11 cellular contexts compared by ENCODE assay signal in the genomic region with DNA sequence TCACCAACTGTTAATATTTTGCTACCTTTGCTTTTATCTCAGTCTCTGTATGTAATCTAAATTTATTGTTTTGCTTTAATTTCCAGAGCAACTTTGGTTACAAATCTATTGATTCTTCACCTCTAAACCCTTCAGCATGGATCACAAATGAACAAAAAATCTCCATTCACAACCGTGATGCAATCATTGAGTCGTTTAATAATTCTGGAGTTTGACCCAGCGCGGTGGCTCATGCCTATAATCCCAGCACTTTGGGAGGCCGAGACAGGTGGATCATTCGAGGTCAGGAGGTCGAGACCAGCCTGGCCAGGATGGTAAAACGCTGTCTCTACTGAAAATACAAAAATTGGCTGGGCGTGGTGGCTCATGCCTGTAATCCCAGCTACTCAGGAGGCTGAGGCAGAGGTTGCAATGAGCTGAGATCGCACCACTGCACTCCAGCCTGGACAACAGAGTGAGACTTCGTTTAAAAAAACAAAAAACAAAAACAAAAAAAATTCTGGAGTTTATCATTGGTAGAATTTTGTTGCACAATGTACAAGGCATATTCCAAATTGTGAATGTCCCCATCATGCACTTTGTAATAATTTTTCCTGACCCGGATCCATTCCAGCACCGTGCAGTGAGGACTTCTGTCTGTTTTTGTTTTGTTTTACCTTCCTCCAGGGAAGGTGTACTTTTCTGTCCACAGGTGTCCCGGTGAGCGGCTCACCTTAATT. TPM values are rescaled to one million over a fixed set of nuclear protein-coding genes. Genes with fewer than 3 reads are reported as not detected.
A peak's percentile ranks its signal among the peaks of the same experiment; 100 is the strongest.
DNase-seq lines count a peak whose midpoint lies in the region; ATAC-seq, FAIRE-seq and TF ChIP-seq lines count a peak whose summit lies in the region.
"Had no signal": no experiment of that assay in that cellular context is flagged by ENCODE, and none has a peak within 500 bp of the region (broad histone marks: within the 10 kb centered on the region; RNA-seq: fewer than 3 reads in every experiment).

No MANE protein-coding gene starts in this region.

- no peak overlapping the region for H3K4ac ChIP-seq in H1 (replicated peaks; ENCODE audit: insufficient read length, low read depth, low read length)

- H3K4me3 Mint-ChIP-seq in nephron: peak overlapping the region in 2 of 3 experiments; percentile 11 to 48

- no peak overlapping the region for H3K23ac ChIP-seq in H1 (ENCODE audit: insufficient read length)

- H3K18ac ChIP-seq in H1 (ENCODE audit: extremely low read depth, low read length): no peak overlapping the region; the same call in 1 of the 2 replicates

- H3K79me2 ChIP-seq in H1 (ENCODE audit: control insufficient read depth in 1 of 2, insufficient read depth in 2 of 2, low read length in 2 of 2): no peaks in the 10 kb centered on the region

- H3K27me3 ChIP-seq in BLaER1: no peaks in the 10 kb centered on the region
- peaks cover 14% of the 10 kb centered on the region for H3K27me3 ChIP-seq in NT2/D1 (ENCODE audit: insufficient read depth, insufficient read length)
- peaks cover 0 to 21% (median 14%) of the 10 kb centered on the region in 4 experiments; a peak in 6 of 7 replicates for H3K27me3 ChIP-seq in H1 (replicated peaks in 1 of 4; ENCODE audit: control insufficient read depth in 3 of 4, extremely low read depth in 1 of 4, insufficient read depth in 3 of 4, low read length in 3 of 4)

- peaks cover 5% of the 10 kb centered on the region; the same call in 1 of the 2 replicates for H3K23me2 ChIP-seq in H1 (ENCODE audit: low read depth, low read length)

- H3K27ac ChIP-seq in BLaER1 (no peak overlapping the region), H1 (ENCODE audit: low read depth, low read length) (no peak overlapping the region)

- H3K27me3 Mint-ChIP-seq in nephron (ENCODE audit: low read depth): no peaks in the 10 kb centered on the region

- H3K36me3 Mint-ChIP-seq in nephron (ENCODE audit: low read depth): no peaks in the 10 kb centered on the region

- DNase-seq in NT2/D1 (ENCODE audit: low read depth, low spot score) (no peak), H1 (ENCODE audit: low read depth in 1 of 2, low spot score in 2 of 2) (no peak), NCI-H187 treated with DMSO at 0.1 percent for 48 hours (lab: John Stamatoyannopoulos, UW) (no peak), AG08396 (ENCODE audit: low spot score) (no peak), NCI-H1694 treated with DMSO at 0.1 percent for 48 hours (lab: John Stamatoyannopoulos, UW) (no peak)
- DNase-seq: DMS153, NCI-H1436 had no signal

- peaks cover 42% of the 10 kb centered on the region for H3K4me1 ChIP-seq in BLaER1
- peaks cover 9% of the 10 kb centered on the region for H3K4me1 ChIP-seq in NT2/D1 (ENCODE audit: insufficient read depth, insufficient read length)
- peaks cover 0 to 3% (median 3%) of the 10 kb centered on the region in 4 experiments; a peak in 4 of 7 replicates for H3K4me1 ChIP-seq in H1 (replicated peaks in 1 of 4; ENCODE audit: control insufficient read depth in 3 of 4, insufficient read depth in 4 of 4, low read length in 3 of 4)

- no peak for TF ChIP-seq CTCF in H1 (IDR thresholded peaks at IDR 0.05; ENCODE audit: control extremely low read depth in 1 of 3, insufficient read depth in 1 of 3, low read depth in 1 of 3, low read length in 3 of 3)
- no peak for TF ChIP-seq CTCF in nephron (IDR thresholded peaks at IDR 0.05; ENCODE audit: unreplicated experiment in 3 of 3)

- H2BK12ac ChIP-seq in H1 (ENCODE audit: low read depth, low read length): no peak overlapping the region

- no peak overlapping the region for H4K8ac ChIP-seq in H1 (ENCODE audit: extremely low read depth, insufficient read depth, low read length)

- POLR2A ChIA-PET in H1 (lab: Charles Lee; ENCODE audit: partially characterized antibody): no interaction called here

- H3K14ac ChIP-seq in H1 (ENCODE audit: insufficient read length): no peak overlapping the region

- no peak for FAIRE-seq in H1 (lab: Jason Lieb, UNC)
- FAIRE-seq: islet of Langerhans had no signal

- H3K27ac Mint-ChIP-seq in nephron: no peak overlapping the region

- TF ChIP-seq EP300 in H1 (IDR thresholded peaks at IDR 0.05; ENCODE audit: borderline replicate concordance in 1 of 2, low read depth in 2 of 2, low read length in 2 of 2): no peak

- H3K4me2 ChIP-seq in BLaER1: peak overlapping the region; percentile 93
- peak overlapping the region; percentile 62 to 75 for H3K4me2 ChIP-seq in H1 (ENCODE audit: insufficient read depth in 1 of 2, low read depth in 2 of 2, low read length in 2 of 2)

- peaks cover 11% of the 10 kb centered on the region for H3K4me1 Mint-ChIP-seq in nephron

- no peak overlapping the region for H3K56ac ChIP-seq in H1 (replicated peaks; ENCODE audit: insufficient read length, low read depth, low read length)

- H3K9ac ChIP-seq in BLaER1 (no peak overlapping the region), NT2/D1 (ENCODE audit: insufficient read length, low read depth) (peak overlapping the region; percentile 37), H1 (replicated peaks in 1 of 4; ENCODE audit: extremely low read depth in 1 of 4, low read depth in 3 of 4, low read length in 3 of 4) (no peak overlapping the region)

- no peak overlapping the region for H4K5ac ChIP-seq in H1 (ENCODE audit: insufficient read length, low read depth, low read length)

- no peak overlapping the region for H2BK5ac ChIP-seq in H1 (ENCODE audit: low read depth, low read length)

- TF ChIP-seq RAD21 in H1 (IDR thresholded peaks at IDR 0.05 in 1 of 2, conservative IDR thresholded peaks at IDR 0.05 in 1 of 2; ENCODE audit: low read depth in 2 of 2, low read length in 2 of 2): no peak

- no peaks in the 10 kb centered on the region for H3K9me3 ChIP-seq in BLaER1
- no peaks in the 10 kb centered on the region for H3K9me3 ChIP-seq in NT2/D1 (ENCODE audit: insufficient read depth, low read length)
- no peaks in the 10 kb centered on the region for H3K9me3 ChIP-seq in H1 (ENCODE audit: insufficient read depth in 2 of 2, low read depth in 1 of 2, low read length in 1 of 2)

- H3K36me3 ChIP-seq in BLaER1 (peaks cover 5% of the 10 kb centered on the region; the same call in 1 of the 2 replicates), NT2/D1 (ENCODE audit: insufficient read depth, insufficient read length, low read length) (no peaks in the 10 kb centered on the region), H1 (ENCODE audit: control insufficient read depth in 2 of 4, insufficient read depth in 4 of 4, low read length in 3 of 4) (no peaks in the 10 kb centered on the region)

- 83% methylated on average over 15 of the region's 15 CpGs; no CpG with 5 or more reads in 1 of the 2 experiments for WGBS in H1 (ENCODE audit: extremely low coverage in 1 of 2, insufficient coverage in 1 of 2, insufficient read length in 1 of 2, insufficient replicate concordance in 2 of 2, low coverage in 1 of 2, low lambda C conversion rate in 2 of 2, missing lambda C conversion rate in 1 of 2), 2 experiments

- 0 out of 2 replicates have a peak overlapping the region, but pooled peaks have one; percentile 55 for H2AFZ ChIP-seq in H1 (ENCODE audit: low read length)

- H3K9me3 Mint-ChIP-seq in nephron: no peaks in the 10 kb centered on the region

- H2BK120ac ChIP-seq in H1 (replicated peaks; ENCODE audit: low read depth, low read length): no peak overlapping the region

- no peak overlapping the region for H2BK20ac ChIP-seq in H1 (ENCODE audit: low read length)

- CTCF ChIA-PET in H1 (lab: Charles Lee; ENCODE audit: partially characterized antibody): no interaction called here

- no peak for ATAC-seq in HG03432 (IDR thresholded peaks at IDR 0.05; ENCODE audit: unreplicated experiment)

- H3K79me1 ChIP-seq in H1 (ENCODE audit: low read depth, low read length): no peaks in the 10 kb centered on the region

- H4K91ac ChIP-seq in H1 (replicated peaks; ENCODE audit: insufficient read length, low read length): no peak overlapping the region

- no peak for TF ChIP-seq POLR2A in H1 (IDR thresholded peaks at IDR 0.05; ENCODE audit: control extremely low read depth in 1 of 2, low read depth in 2 of 2, low read length in 2 of 2)

- H3K4me3 ChIP-seq in BLaER1: no peak overlapping the region
- H3K4me3 ChIP-seq in NT2/D1 (ENCODE audit: insufficient read length, low read depth): no peak overlapping the region
- peak overlapping the region in 1 of 4 experiments; percentile 50; a peak in 4 of 8 replicates for H3K4me3 ChIP-seq in H1 (ENCODE audit: extremely low read depth in 1 of 4, insufficient read depth in 2 of 4, low read depth in 3 of 4, low read length in 4 of 4)

- no peak overlapping the region for H2BK15ac ChIP-seq in H1 (ENCODE audit: low read length)

- H2AK5ac ChIP-seq in H1 (ENCODE audit: low read depth, low read length): no peak overlapping the region

- H4K20me1 ChIP-seq in BLaER1: peaks cover 23% of the 10 kb centered on the region
- peaks cover 2 to 5% of the 10 kb centered on the region in 2 experiments for H4K20me1 ChIP-seq in H1 (replicated peaks in 1 of 2; ENCODE audit: control insufficient read depth in 1 of 2, insufficient read depth in 2 of 2, low read length in 2 of 2)

RNA-seq across cellular contexts. Expression of a gene that starts 2.3 kb away (rescaled TPM):
- total RNA-seq in H1 (2021; fragmentation: NEBNext Ultra II Directional; extraction: Animal tissue kit (Norgen Biotek cat#: 25700)): 4.8 and 6.5 TPM in 2 replicates
- polyA plus RNA-seq in H1 (2011; rRNA removed): 2.8 and 5.8 TPM in 2 replicates
- polyA plus RNA-seq in H1 (2011; cell fraction: cytosol; rRNA removed): 3.5 TPM
- 30.1 TPM for polyA plus RNA-seq in H1 (2011; cell fraction: nucleus; rRNA removed)
- polyA plus RNA-seq in H1 (2012, experiment 1 of 2): 1.3 to 4.4 TPM (median 2.7 TPM) in 4 replicates
- 1.2 TPM for polyA plus RNA-seq in H1 (2012, experiment 2 of 2)
- polyA plus RNA-seq in H1 (2013, experiment 1 of 2): 2.0 TPM
- polyA plus RNA-seq in H1 (2013, experiment 2 of 2): 2.1 TPM
- polyA minus RNA-seq in H1 (2011; rRNA and poly(A)+ RNA removed): 0.93 and 1.1 TPM in 2 replicates
- 2.7 TPM for polyA minus RNA-seq in H1 (2011; cell fraction: cytosol; rRNA and poly(A)+ RNA removed)
- 8.1 TPM for polyA minus RNA-seq in H1 (2011; cell fraction: nucleus; rRNA and poly(A)+ RNA removed)

RNA-seq across cellular contexts. Expression of a gene that starts 8.7 kb away (rescaled TPM):
- not detected in 2 replicates for total RNA-seq in H1 (2021; fragmentation: NEBNext Ultra II Directional; extraction: Animal tissue kit (Norgen Biotek cat#: 25700))
- 0.11 and 0.14 TPM in 2 replicates for polyA plus RNA-seq in H1 (2011; rRNA removed)
- polyA plus RNA-seq in H1 (2011; cell fraction: cytosol; rRNA removed): 0.10 TPM
- polyA plus RNA-seq in H1 (2011; cell fraction: nucleus; rRNA removed): 0.57 TPM
- 0.20 to 0.67 TPM (median 0.33 TPM) in 4 replicates for polyA plus RNA-seq in H1 (2012, experiment 1 of 2)
- polyA plus RNA-seq in H1 (2012, experiment 2 of 2): 0.08 TPM
- 0.14 TPM for polyA plus RNA-seq in H1 (2013, experiment 1 of 2)
- 0.06 TPM for polyA plus RNA-seq in H1 (2013, experiment 2 of 2)
- 0.07 and 0.09 TPM in 2 replicates for polyA minus RNA-seq in H1 (2011; rRNA and poly(A)+ RNA removed)
- polyA minus RNA-seq in H1 (2011; cell fraction: cytosol; rRNA and poly(A)+ RNA removed): not detected
- polyA minus RNA-seq in H1 (2011; cell fraction: nucleus; rRNA and poly(A)+ RNA removed): 0.20 TPM

RNA-seq across cellular contexts. Expression of a gene that starts 11.1 kb away (rescaled TPM):
- 9.3 and 9.7 TPM in 2 replicates for total RNA-seq in H1 (2021; fragmentation: NEBNext Ultra II Directional; extraction: Animal tissue kit (Norgen Biotek cat#: 25700))
- polyA plus RNA-seq in H1 (2011; rRNA removed): 7.3 and 14.5 TPM in 2 replicates
- polyA plus RNA-seq in H1 (2011; cell fraction: cytosol; rRNA removed): 11.1 TPM
- 97.1 TPM for polyA plus RNA-seq in H1 (2011; cell fraction: nucleus; rRNA removed)
- polyA plus RNA-seq in H1 (2012, experiment 1 of 2): 6.3 to 10.5 TPM (median 9.8 TPM) in 4 replicates
- 5.8 TPM for polyA plus RNA-seq in H1 (2012, experiment 2 of 2)
- polyA plus RNA-seq in H1 (2013, experiment 1 of 2): 5.9 TPM
- polyA plus RNA-seq in H1 (2013, experiment 2 of 2): 5.2 TPM
- 3.4 and 6.0 TPM in 2 replicates for polyA minus RNA-seq in H1 (2011; rRNA and poly(A)+ RNA removed)
- 10.1 TPM for polyA minus RNA-seq in H1 (2011; cell fraction: cytosol; rRNA and poly(A)+ RNA removed)
- polyA minus RNA-seq in H1 (2011; cell fraction: nucleus; rRNA and poly(A)+ RNA removed): 13.6 TPM

RNA-seq across cellular contexts. Expression of a gene that starts 26.9 kb away (rescaled TPM):
- total RNA-seq in H1 (2021; fragmentation: NEBNext Ultra II Directional; extraction: Animal tissue kit (Norgen Biotek cat#: 25700)): 18.8 and 18.9 TPM in 2 replicates
- polyA plus RNA-seq in H1 (2011; rRNA removed): 34.6 and 38.9 TPM in 2 replicates
- 27.7 TPM for polyA plus RNA-seq in H1 (2011; cell fraction: cytosol; rRNA removed)
- polyA plus RNA-seq in H1 (2011; cell fraction: nucleus; rRNA removed): 30.1 TPM
- 12.6 to 21.8 TPM (median 19.7 TPM) in 4 replicates for polyA plus RNA-seq in H1 (2012, experiment 1 of 2)
- polyA plus RNA-seq in H1 (2012, experiment 2 of 2): 15.6 TPM
- polyA plus RNA-seq in H1 (2013, experiment 1 of 2): 21.1 TPM
- polyA plus RNA-seq in H1 (2013, experiment 2 of 2): 22.9 TPM
- polyA minus RNA-seq in H1 (2011; rRNA and poly(A)+ RNA removed): 72.8 and 101 TPM in 2 replicates
- polyA minus RNA-seq in H1 (2011; cell fraction: cytosol; rRNA and poly(A)+ RNA removed): 20.7 TPM
- 22.0 TPM for polyA minus RNA-seq in H1 (2011; cell fraction: nucleus; rRNA and poly(A)+ RNA removed)

RNA-seq across cellular contexts. Expression of a gene that starts 52.2 kb away (rescaled TPM):
- total RNA-seq in H1 (2021; fragmentation: NEBNext Ultra II Directional; extraction: Animal tissue kit (Norgen Biotek cat#: 25700)): 3.0 and 4.9 TPM in 2 replicates
- 20.7 and 32.8 TPM in 2 replicates for polyA plus RNA-seq in H1 (2011; rRNA removed)
- polyA plus RNA-seq in H1 (2011; cell fraction: cytosol; rRNA removed): 11.2 TPM
- polyA plus RNA-seq in H1 (2011; cell fraction: nucleus; rRNA removed): 61.6 TPM
- 8.2 to 12.3 TPM (median 8.4 TPM) in 4 replicates for polyA plus RNA-seq in H1 (2012, experiment 1 of 2)
- 7.1 TPM for polyA plus RNA-seq in H1 (2012, experiment 2 of 2)
- polyA plus RNA-seq in H1 (2013, experiment 1 of 2): 9.2 TPM
- 5.8 TPM for polyA plus RNA-seq in H1 (2013, experiment 2 of 2)
- 6.3 and 7.5 TPM in 2 replicates for polyA minus RNA-seq in H1 (2011; rRNA and poly(A)+ RNA removed)
- polyA minus RNA-seq in H1 (2011; cell fraction: cytosol; rRNA and poly(A)+ RNA removed): 2.9 TPM
- polyA minus RNA-seq in H1 (2011; cell fraction: nucleus; rRNA and poly(A)+ RNA removed): 7.2 TPM
